In the genomic region with DNA sequence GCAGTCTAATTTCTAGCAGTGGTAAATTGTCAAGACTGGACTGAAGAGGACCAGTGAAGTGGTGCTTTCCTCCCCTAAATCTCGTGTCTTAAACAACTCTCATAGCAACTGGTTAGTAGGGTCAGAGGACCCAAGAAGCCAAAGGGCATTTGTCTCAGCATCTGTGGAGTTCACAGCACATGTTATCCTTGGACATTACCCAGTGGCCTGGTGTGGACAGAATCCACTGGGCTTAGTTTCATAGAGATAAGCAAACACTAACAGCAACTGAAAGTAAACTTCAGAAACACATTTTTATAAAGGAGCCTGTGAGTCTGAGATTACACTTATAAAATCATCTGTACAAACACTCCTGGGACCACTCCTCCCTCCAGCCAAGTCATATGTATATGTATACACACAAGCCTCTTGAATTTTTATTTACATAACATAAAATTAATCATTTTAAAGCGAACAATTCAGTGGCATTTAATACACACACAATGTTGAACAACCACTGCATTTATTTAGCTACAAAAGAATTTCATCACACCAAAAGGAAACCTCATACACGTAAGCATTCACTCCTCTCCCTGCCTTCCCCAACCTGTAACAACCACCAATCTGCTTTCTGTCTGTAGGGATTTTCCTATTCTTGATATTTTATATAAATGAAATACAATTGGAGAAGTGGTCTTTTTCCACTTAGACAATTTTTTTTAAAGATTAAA, we compare ENCODE assay signal across 14 cellular contexts.
DNase-seq lines count a peak whose midpoint lies in the region; ATAC-seq and TF ChIP-seq lines count a peak whose summit lies in the region.
"Had no signal": no experiment of that assay in that cellular context is flagged by ENCODE, and none has a peak within 500 bp of the region (broad histone marks: within the 10 kb centered on the region; RNA-seq: fewer than 3 reads in every experiment).

No MANE protein-coding gene starts in this region.

- intact Hi-C loops in mucosa of descending colon (cut with DNase I, micrococcal nuclease) (no loop called here), ascending aorta (cut with DNase I) (no loop called here)

- ATAC-seq in mucosa of descending colon, result peak; percentile 21

- H3K27ac ChIP-seq in 22Rv1 (peak overlapping the region; percentile 34), ascending aorta (no peak overlapping the region)
- H3K27ac ChIP-seq: SJSA1 had no signal

- H3K27me3 ChIP-seq in MG63 (no peaks in the 10 kb centered on the region), ascending aorta (no peaks in the 10 kb centered on the region)
- H3K27me3 ChIP-seq: SJSA1 had no signal

- H3K4me3 ChIP-seq in MG63 (no peak overlapping the region), mucosa of descending colon (no peak overlapping the region), ascending aorta (no peak overlapping the region)
- H3K4me3 ChIP-seq: SJSA1 had no signal

- H3K4me1 ChIP-seq in mucosa of descending colon (ENCODE audit: low read depth) (no peaks in the 10 kb centered on the region), ascending aorta (no peaks in the 10 kb centered on the region)
- H3K4me1 ChIP-seq: SJSA1 had no signal

- DNase-seq in MG63 (peak; percentile 18), fibroblast of gingiva (ENCODE audit: low read depth) (peak; percentile 9), mucosa of descending colon (no peak), ascending aorta (ENCODE audit: low spot score in 2 of 2) (no peak), SHP77 (lab: John Stamatoyannopoulos, UW) (no peak), GM19238 (ENCODE audit: insufficient read length, low spot score) (no peak)
- no peak for DNase-seq in activated effector memory CD4-positive, alpha-beta T cell treated with Interleukin-2 at 50 U/mL for 16 hours
- DNase-seq: activated CD4-positive, alpha-beta T cell treated with anti-CD3 and anti-CD28 coated beads, Interleukin-2, amount 50 U/mL, for 48 hours; activated gamma-delta T cell treated with Interleukin-2 at 50 U/mL for 16 hours; KBM-7; NCI-H1930; stimulated activated CD4-positive, alpha-beta T cell treated with anti-CD3 and anti-CD28 coated beads, Interleukin-15, amount 100 ng/mL, for 24 hours had no signal

- H3K9me3 ChIP-seq in MG63, result no peaks in the 10 kb centered on the region
- no peaks in the 10 kb centered on the region for H3K9me3 ChIP-seq in mucosa of descending colon
- H3K9me3 ChIP-seq in ascending aorta, result no peaks in the 10 kb centered on the region
- H3K9me3 ChIP-seq: SJSA1 had no signal

- H3K36me3 ChIP-seq in MG63, result no peaks in the 10 kb centered on the region
- H3K36me3 ChIP-seq in mucosa of descending colon (ENCODE audit: low read depth), result no peaks in the 10 kb centered on the region
- H3K36me3 ChIP-seq in ascending aorta, result no peaks in the 10 kb centered on the region
- H3K36me3 ChIP-seq: SJSA1 had no signal

- TF ChIP-seq CTCF in 22Rv1 (IDR thresholded peaks at IDR 0.05), result no peak
- TF ChIP-seq CTCF in mucosa of descending colon (IDR thresholded peaks at IDR 0.05), result no peak
- TF ChIP-seq CTCF in ascending aorta (IDR thresholded peaks at IDR 0.05), result no peak

Comparison
In these comparisons a context has a peak if more than half of its experiments do, and no peak if none do; other contexts are left out.
1. DNase-seq: peak in MG63 (single experiment) and fibroblast of gingiva (single experiment); none in mucosa of descending colon (0 of 3), ascending aorta (0 of 2), SHP77 (0 of 2), GM19238 (single experiment) and activated effector memory CD4-positive, alpha-beta T cell treated with Interleukin-2 at 50 U/mL for 16 hours (single experiment).